In genomic region chr14:22998324-22999012, GRCh38 we compare ENCODE assay signal across 20 cellular contexts. TPM values are rescaled to one million over a fixed set of nuclear protein-coding genes. Genes with fewer than 3 reads are reported as not detected.
"Had no signal": no experiment of that assay in that cellular context is flagged by ENCODE, and none has a peak within 500 bp of the region (broad histone marks: within the 10 kb centered on the region; RNA-seq: fewer than 3 reads in every experiment).

No MANE protein-coding gene starts in this region.

- ATAC-seq: activated CD8-positive, alpha-beta T cell treated with anti-CD3 and anti-CD28 coated beads, Interleukin-2, amount 10 ng/mL, durations not matched to agents 7 days and 5 days; activated naive CD8-positive, alpha-beta T cell treated with anti-CD3 and anti-CD28 coated beads, Interleukin-2, amount 50 U/mL, for 24 hours; esophagus mucosa had no signal

- H3K4me3 Mint-ChIP-seq: activated B cell treated with CpG ODN at 0.5 μM for 24 hours; activated CD8-positive, alpha-beta T cell treated with anti-CD3 and anti-CD28 coated beads, Interleukin-2, amount 10 ng/mL, durations not matched to agents 7 days and 5 days; activated naive CD8-positive, alpha-beta T cell treated with anti-CD3 and anti-CD28 coated beads, Interleukin-2, amount 50 U/mL, for 24 hours had no signal

- H3K9me3 Mint-ChIP-seq: activated B cell treated with CpG ODN at 0.5 μM for 24 hours; activated naive CD8-positive, alpha-beta T cell treated with anti-CD3 and anti-CD28 coated beads, Interleukin-2, amount 50 U/mL, for 24 hours; nephron had no signal

- H3K27me3 ChIP-seq: cardiac muscle cell, dorsolateral prefrontal cortex, tibial nerve, vagina had no signal

- H3K27ac Mint-ChIP-seq: activated B cell treated with CpG ODN at 0.5 μM for 24 hours; activated CD8-positive, alpha-beta T cell treated with anti-CD3 and anti-CD28 coated beads, Interleukin-2, amount 10 ng/mL, durations not matched to agents 7 days and 5 days; activated naive CD8-positive, alpha-beta T cell treated with anti-CD3 and anti-CD28 coated beads, Interleukin-2, amount 50 U/mL, for 24 hours had no signal

- H3K9me3 ChIP-seq: tibial nerve, vagina had no signal

- DNase-seq: activated B cell treated with CpG ODN at 0.5 μM for 24 hours; activated CD4-positive, alpha-beta T cell treated with anti-CD3 and anti-CD28 coated beads for 48 hours; activated CD8-positive, alpha-beta memory T cell treated with anti-CD3 and anti-CD28 coated beads, Interleukin-2, amount 50 U/mL, for 4 hours; activated CD8-positive, alpha-beta T cell treated with anti-CD3 and anti-CD28 coated beads, Interleukin-2, amount 10 ng/mL, durations not matched to agents 7 days and 5 days; activated naive CD8-positive, alpha-beta T cell treated with anti-CD3 and anti-CD28 coated beads, Interleukin-2, amount 50 U/mL, for 24 hours; aorta; hippocampal formation; stimulated activated CD4-positive, alpha-beta T cell treated with anti-CD3 and anti-CD28 coated beads, Interleukin-2, amount 100 ng/mL, for 48 hours; stimulated activated naive CD4-positive, alpha-beta T cell had no signal

- H3K27me3 Mint-ChIP-seq: activated B cell treated with CpG ODN at 0.5 μM for 24 hours; activated naive CD8-positive, alpha-beta T cell treated with anti-CD3 and anti-CD28 coated beads, Interleukin-2, amount 50 U/mL, for 24 hours had no signal

- H3K36me3 ChIP-seq: cardiac muscle cell, vagina had no signal

- H3K27ac ChIP-seq: cardiac muscle cell, tibial nerve, vagina had no signal

- H3K4me3 ChIP-seq: cardiac muscle cell, dorsolateral prefrontal cortex, tibial nerve, vagina had no signal

RNA-seq across cellular contexts. Expression of gene PSMB11, which starts 43.5 kb away (rescaled TPM):
- total RNA-seq: activated B cell treated with CpG ODN at 0.5 μM for 24 hours; activated CD8-positive, alpha-beta T cell treated with anti-CD3 and anti-CD28 coated beads, Interleukin-2, amount 10 ng/mL, durations not matched to agents 7 days and 5 days; aorta; esophagus mucosa; kidney epithelial cell; lower leg skin; osteoblast; skeletal muscle tissue; T-helper 2 cell treated with Interferon-gamma antibody and Interleukin-4, amounts not matched to agents 100 ng/mL and 5 ng/mL, for 36 hours; tibial nerve; vagina had no signal
- polyA plus RNA-seq: aorta, cardiac muscle cell had no signal
